26 cellular contexts compared by ENCODE assay signal in the genomic region with DNA sequence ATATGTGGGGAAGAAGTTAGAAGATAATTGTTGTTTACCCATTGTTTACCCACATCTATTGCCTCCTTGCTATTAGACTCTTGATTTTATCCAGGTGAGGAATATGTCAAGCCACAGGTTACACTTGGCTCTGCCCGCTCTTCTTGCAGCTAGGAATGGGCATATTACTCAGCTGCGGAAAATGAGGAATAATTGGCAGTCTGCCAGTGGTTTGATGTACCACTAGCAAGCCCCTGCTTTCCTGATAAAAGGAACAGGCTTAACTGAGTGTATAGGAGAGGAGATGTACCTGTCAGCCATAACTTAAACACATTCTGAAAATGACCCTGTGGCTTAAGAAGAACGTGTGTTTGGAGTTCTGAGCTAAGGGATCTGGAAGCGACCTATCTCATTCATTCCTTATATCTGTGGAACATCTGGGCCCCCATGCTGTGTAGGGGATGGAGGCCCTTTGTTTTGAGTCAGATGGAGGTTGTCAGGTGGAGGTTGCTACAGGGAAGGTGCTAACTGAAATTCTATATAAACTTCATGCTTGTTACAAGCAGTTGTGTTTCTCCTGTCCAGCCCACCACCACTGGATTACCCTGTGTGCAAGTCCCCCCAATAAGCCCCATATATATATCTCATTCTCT. TPM values are rescaled to one million over a fixed set of nuclear protein-coding genes. Genes with fewer than 3 reads are reported as not detected.
DNase-seq lines count a peak whose midpoint lies in the region; ATAC-seq, FAIRE-seq and TF ChIP-seq lines count a peak whose summit lies in the region.
"Had no signal": no experiment of that assay in that cellular context is flagged by ENCODE, and none has a peak within 500 bp of the region (broad histone marks: within the 10 kb centered on the region; RNA-seq: fewer than 3 reads in every experiment).

No MANE protein-coding gene starts in this region.

- ATAC-seq in PC-3 (no peak), GM21390 (IDR thresholded peaks at IDR 0.05; ENCODE audit: unreplicated experiment) (no peak)
- ATAC-seq: Panc1, T-cell had no signal

- H3K27ac ChIP-seq in PC-3 (ENCODE audit: low read length) (no peak overlapping the region), mesenchymal stem cell (ENCODE audit: low read length, poor library complexity, severe bottlenecking) (no peak overlapping the region)
- H3K27ac ChIP-seq: RWPE1 had no signal

- no peak overlapping the region for H3K4me3 ChIP-seq in PC-3 (ENCODE audit: low read length)
- H3K4me3 ChIP-seq in epithelial cell of esophagus (ENCODE audit: low read length) = no peak overlapping the region
- H3K4me3 ChIP-seq in mesenchymal stem cell (ENCODE audit: insufficient read depth in 1 of 2, low read depth in 1 of 2, low read length in 2 of 2) = no peak overlapping the region

- H3K4me1 ChIP-seq in PC-3 (ENCODE audit: insufficient read depth, low read length) = peaks cover 8% of the 10 kb centered on the region
- H3K4me1 ChIP-seq in mesenchymal stem cell (ENCODE audit: control insufficient read depth, insufficient read depth, low read depth, low read length) = no peaks in the 10 kb centered on the region
- H3K4me1 ChIP-seq: BE2C had no signal

- DNase-seq in NCI-H2171 treated with DMSO at 0.1 percent for 48 hours (lab: John Stamatoyannopoulos, UW) (peak; percentile 6), NCI-H2171 (lab: John Stamatoyannopoulos, UW) (no peak), H54 (ENCODE audit: insufficient read length, low spot score) (no peak), PC-3 (peak; percentile 18), epithelial cell of esophagus (ENCODE audit: low read depth) (peak; percentile 41), GM10266 (ENCODE audit: extremely low spot score) (no peak), mesenchymal stem cell (no peak)
- DNase-seq: 8988T; ACHN; BE2C; CD8-positive, alpha-beta memory T cell; DMS79 treated with DMSO at 0.1 percent for 48 hours; GOT3; HCEC 1CT; Karpas-422; NCI-H1092 treated with DMSO at 0.1 percent for 48 hours; NCI-H1436; NCI-H187 treated with DMSO at 0.1 percent for 48 hours; NCI-H2107; NCI-H345; NCI-H510A treated with DMSO at 0.1 percent for 48 hours; SHP77; T-cell had no signal

- TF ChIP-seq CTCF in PC-3 (conservative IDR thresholded peaks at IDR 0.05; ENCODE audit: low read depth, low read length) (no peak), epithelial cell of esophagus (IDR thresholded peaks at IDR 0.05; ENCODE audit: insufficient read depth, low read depth, low read length, missing control alignments) (no peak), GM10266 (IDR thresholded peaks at IDR 0.05; ENCODE audit: control insufficient read depth, insufficient read depth, low read depth, missing control alignments) (no peak)

- no peak overlapping the region for H2BK15ac ChIP-seq in mesenchymal stem cell (ENCODE audit: low read depth, poor library complexity, severe bottlenecking)

- no peak overlapping the region for H2AK5ac ChIP-seq in mesenchymal stem cell (ENCODE audit: low read length, severe bottlenecking)

- H2BK12ac ChIP-seq in mesenchymal stem cell (ENCODE audit: low read length in 2 of 2) = no peak overlapping the region

- H3K18ac ChIP-seq in mesenchymal stem cell (ENCODE audit: low read depth in 1 of 2, low read length in 2 of 2) = no peak overlapping the region

- peak; percentile 41 for FAIRE-seq in H54 (lab: Jason Lieb, UNC)

- H2AFZ ChIP-seq in PC-3 (ENCODE audit: low read length) (no peak overlapping the region), mesenchymal stem cell (ENCODE audit: low read depth, low read length) (no peak overlapping the region)

- intact Hi-C loops in PC-3 (cut with micrococcal nuclease) = loop anchor here (10.0 kb wide), 1 partner anchor 114 kb away; no protein-coding TSS in a partner anchor

- H3K36me3 ChIP-seq in PC-3 (ENCODE audit: low read depth, low read length) (no peaks in the 10 kb centered on the region), mesenchymal stem cell (ENCODE audit: control insufficient read depth in 1 of 2, insufficient read depth in 2 of 2, low read depth in 1 of 2, low read length in 2 of 2) (no peaks in the 10 kb centered on the region)
- H3K36me3 ChIP-seq: BE2C had no signal

- no peak overlapping the region for H3K4me2 ChIP-seq in PC-3 (ENCODE audit: low read length)
- H3K4me2 ChIP-seq in mesenchymal stem cell (ENCODE audit: low read length, poor library complexity, severe bottlenecking) = no peak overlapping the region

- H4K91ac ChIP-seq in mesenchymal stem cell (ENCODE audit: low read length) = no peak overlapping the region

- H3K23ac ChIP-seq in mesenchymal stem cell (ENCODE audit: low read length in 2 of 2) = no peak overlapping the region

- no peak for TF ChIP-seq POLR2A in H54 (IDR thresholded peaks at IDR 0.05; ENCODE audit: low read depth, low read length)

- no peak overlapping the region for H3K4ac ChIP-seq in mesenchymal stem cell (ENCODE audit: low read depth in 1 of 2, low read length in 2 of 2)

- H3K27me3 ChIP-seq in PC-3 (ENCODE audit: low read length) = no peaks in the 10 kb centered on the region
- H3K27me3 ChIP-seq in mesenchymal stem cell (ENCODE audit: control insufficient read depth in 1 of 2, insufficient read depth in 1 of 2, low read length in 2 of 2) = no peaks in the 10 kb centered on the region
- H3K27me3 ChIP-seq: BE2C had no signal

- CTCF ChIA-PET in PC-3 (lab: Charles Lee) = no interaction called here

- H3F3A ChIP-seq in PC-3 (ENCODE audit: low read length, unreplicated experiment) = no peaks in the 10 kb centered on the region

- no peaks in the 10 kb centered on the region for H3K9me3 ChIP-seq in PC-3 (ENCODE audit: low read length)
- H3K9me3 ChIP-seq in mesenchymal stem cell (ENCODE audit: control insufficient read depth, low read length) = no peaks in the 10 kb centered on the region
- H3K9me3 ChIP-seq: BE2C had no signal

- peaks cover under 1% of the 10 kb centered on the region; the same call in 1 of the 2 replicates for H3K79me2 ChIP-seq in PC-3 (ENCODE audit: low read length)

- WGBS in mesenchymal stem cell = 73% methylated on average over 4 of the region's 4 CpGs

- H2BK5ac ChIP-seq in mesenchymal stem cell (ENCODE audit: low read depth, low read length, poor library complexity, severe bottlenecking) = no peak overlapping the region

- no peak overlapping the region for H4K8ac ChIP-seq in mesenchymal stem cell (ENCODE audit: low read length)

- BruUV-seq in PC-3 (replicated peaks; lab: Mats Ljungman, UMichigan) = no TSS peak

- no peaks in the 10 kb centered on the region for H3K9me2 ChIP-seq in PC-3 (replicated peaks; ENCODE audit: low read length)

- H3K9ac ChIP-seq in PC-3 (ENCODE audit: low read length) (no peak overlapping the region), mesenchymal stem cell (ENCODE audit: low read length) (no peak overlapping the region)

- no peaks in the 10 kb centered on the region for H4K20me1 ChIP-seq in PC-3 (ENCODE audit: low read length)

- no peaks in the 10 kb centered on the region for H3K79me1 ChIP-seq in mesenchymal stem cell (replicated peaks; ENCODE audit: low read length, poor library complexity, severe bottlenecking)

- H2BK120ac ChIP-seq in mesenchymal stem cell (ENCODE audit: low read depth, low read length) = no peak overlapping the region

- POLR2A ChIA-PET in PC-3 (lab: Charles Lee; ENCODE audit: unreplicated experiment) = no interaction called here

- H3K14ac ChIP-seq in mesenchymal stem cell (ENCODE audit: low read length in 2 of 2) = no peak overlapping the region

RNA-seq across cellular contexts. Expression of gene FMNL2, which starts 4.6 kb away (rescaled TPM):
- 15.6 and 15.8 TPM in 2 replicates for total RNA-seq in PC-3 (2014; rRNA removed)
- 15.4 TPM for polyA plus RNA-seq in mesenchymal stem cell (2013, experiment 1 of 2)
- polyA plus RNA-seq in mesenchymal stem cell (2013, experiment 2 of 2) = 15.7 TPM

Comparison
In these comparisons a context has a peak if more than half of its experiments do, and no peak if none do; other contexts are left out.
1. DNase-seq: peak in NCI-H2171 treated with DMSO at 0.1 percent for 48 hours (single experiment), PC-3 (single experiment) and epithelial cell of esophagus (single experiment); none in NCI-H2171 (single experiment), H54 (single experiment), GM10266 (single experiment) and mesenchymal stem cell (single experiment).